17 cellular contexts compared by ENCODE assay signal in genomic region chr11:85874265-85874664, GRCh38. TPM values are rescaled to one million over a fixed set of nuclear protein-coding genes. Genes with fewer than 3 reads are reported as not detected.
DNase-seq lines count a peak whose midpoint lies in the region; ATAC-seq, FAIRE-seq and TF ChIP-seq lines count a peak whose summit lies in the region.
"Had no signal": no experiment of that assay in that cellular context is flagged by ENCODE, and none has a peak within 500 bp of the region (broad histone marks: within the 10 kb centered on the region; RNA-seq: fewer than 3 reads in every experiment).

No MANE protein-coding gene starts in this region.

- H3K27ac Mint-ChIP-seq in activated T-helper 17 cell treated with anti-CD3 and anti-CD28 coated beads, Interleukin-2, amount 50 U/mL, for 72 hours = no peak overlapping the region
- H3K27ac Mint-ChIP-seq: CD8-positive, alpha-beta T cell had no signal

- 79% methylated on average over 1 of the region's 1 CpG for WGBS in liver
- WGBS in HepG2 (ENCODE audit: low lambda C conversion rate) = 14% methylated on average over 1 of the region's 1 CpG

- no peaks in the 10 kb centered on the region for H3K36me3 ChIP-seq in liver (ENCODE audit: control insufficient read depth in 4 of 4, insufficient read depth in 3 of 4, low read depth in 1 of 4, low read length in 3 of 4)
- H3K36me3 ChIP-seq in HepG2 (replicated peaks in 1 of 2; ENCODE audit: control insufficient read depth in 1 of 2, insufficient read depth in 2 of 2, low read length in 2 of 2) = no peaks in the 10 kb centered on the region
- H3K36me3 ChIP-seq: MG63 had no signal

- no peak for FAIRE-seq in HepG2 (lab: Jason Lieb, UNC)
- FAIRE-seq: D721Med had no signal

- H3K79me2 ChIP-seq in HepG2 (ENCODE audit: insufficient read depth, low read length) = no peaks in the 10 kb centered on the region

- H3K9me3 ChIP-seq in liver (ENCODE audit: control insufficient read depth in 4 of 4, low read length in 3 of 4) = no peaks in the 10 kb centered on the region
- H3K9me3 ChIP-seq in HepG2 (ENCODE audit: low read length) = no peaks in the 10 kb centered on the region
- H3K9me3 ChIP-seq: MG63 had no signal

- H2AFZ ChIP-seq in HepG2 (ENCODE audit: low read length) = no peak overlapping the region

- TF ChIP-seq EP300 in HepG2 (IDR thresholded peaks at IDR 0.05; ENCODE audit: low read depth in 2 of 2, low read length in 2 of 2) = no peak
- no peak for TF ChIP-seq EP300 in HepG2 (CRISPR knock-in tag; IDR thresholded peaks at IDR 0.05; ENCODE audit: borderline replicate concordance)

- H3K27ac ChIP-seq in liver (ENCODE audit: low read depth in 1 of 2, low read length in 2 of 2) = no peak overlapping the region
- no peak overlapping the region for H3K27ac ChIP-seq in HepG2 (ENCODE audit: extremely low read length, insufficient read depth, low read length)
- no peak overlapping the region for H3K27ac ChIP-seq in dorsolateral prefrontal cortex
- H3K27ac ChIP-seq: KMS-11 had no signal

- no peak overlapping the region for H3K4me3 ChIP-seq in liver (ENCODE audit: low read depth in 1 of 3, low read length in 3 of 3)
- no peak overlapping the region for H3K4me3 ChIP-seq in HepG2 (replicated peaks in 1 of 3; ENCODE audit: insufficient read depth in 1 of 3, low read depth in 2 of 3, low read length in 3 of 3)
- no peak overlapping the region for H3K4me3 ChIP-seq in dorsolateral prefrontal cortex
- H3K4me3 ChIP-seq: MG63 had no signal

- no peak for TF ChIP-seq CTCF in liver (IDR thresholded peaks at IDR 0.05; ENCODE audit: low read depth, low read length, missing input control)
- no peak for TF ChIP-seq CTCF in HepG2 (CRISPR knock-in tag; IDR thresholded peaks at IDR 0.05)
- no peak for TF ChIP-seq CTCF in dorsolateral prefrontal cortex (IDR thresholded peaks at IDR 0.05 in 54 of 56, conservative IDR thresholded peaks at IDR 0.05 in 2 of 56; ENCODE audit: low read depth in 1 of 56, partially characterized antibody in 56 of 56)

- CTCF ChIA-PET in HepG2 (lab: Yijun Ruan, JAX; ENCODE audit: low intra/inter-chr PET ratio, low total read pairs) = no interaction called here

- H3K36me3 Mint-ChIP-seq in activated T-helper 17 cell treated with anti-CD3 and anti-CD28 coated beads, Interleukin-2, amount 50 U/mL, for 72 hours (ENCODE audit: low read depth) = no peaks in the 10 kb centered on the region
- H3K36me3 Mint-ChIP-seq: CD8-positive, alpha-beta T cell had no signal

- DNase-seq in HepG2 (ENCODE audit: low spot score) = no peak
- DNase-seq in LHCN-M2 (ENCODE audit: low read depth) = peak; percentile 25
- DNase-seq in iris pigment epithelial cell (ENCODE audit: low read depth) = peak; percentile 34
- DNase-seq in dorsolateral prefrontal cortex = no peak
- DNase-seq: CD8-positive, alpha-beta T cell; DND-41; H7; MG63; NCI-H1930; NCI-H510A treated with DMSO at 0.1 percent for 48 hours had no signal

- POLR2A ChIA-PET in HepG2 (lab: Yijun Ruan, JAX) = no interaction called here

- no peaks in the 10 kb centered on the region for H3K4me1 ChIP-seq in liver (ENCODE audit: control insufficient read depth in 4 of 4, insufficient read depth in 4 of 4, low read length in 3 of 4)
- H3K4me1 ChIP-seq in HepG2 (ENCODE audit: insufficient read depth, low read length) = peaks cover 12% of the 10 kb centered on the region

- no peaks in the 10 kb centered on the region for H3K9me3 Mint-ChIP-seq in activated T-helper 17 cell treated with anti-CD3 and anti-CD28 coated beads, Interleukin-2, amount 50 U/mL, for 72 hours
- H3K9me3 Mint-ChIP-seq: CD8-positive, alpha-beta T cell had no signal

- no peak overlapping the region for H3K4me2 ChIP-seq in HepG2 (ENCODE audit: low read depth, low read length)
- H3K4me2 ChIP-seq: KMS-11 had no signal

- H3K9ac ChIP-seq in liver (ENCODE audit: low read depth in 1 of 2, low read length in 2 of 2) (no peak overlapping the region), HepG2 (ENCODE audit: insufficient read depth, low read depth, low read length) (no peak overlapping the region)
- H3K9ac ChIP-seq: KMS-11 had no signal

- no TSS peak for BruUV-seq in HepG2 (replicated peaks; lab: Mats Ljungman, UMichigan)

- TF ChIP-seq RAD21 in liver (IDR thresholded peaks at IDR 0.05) (no peak), HepG2 (CRISPR knock-in tag; IDR thresholded peaks at IDR 0.05) (no peak)

- H3K4me1 Mint-ChIP-seq in activated T-helper 17 cell treated with anti-CD3 and anti-CD28 coated beads, Interleukin-2, amount 50 U/mL, for 72 hours = no peaks in the 10 kb centered on the region

- in situ Hi-C loops in HepG2 (cut with HindIII; ENCODE audit: extremely low pct_ligation_motif_present, low pct_unique_long_range_greater_than_20kb) = no loop called here

- ATAC-seq in HepG2 (no peak), GM21825 (IDR thresholded peaks at IDR 0.05; ENCODE audit: unreplicated experiment) (no peak)
- no peak for ATAC-seq in activated T-helper 17 cell treated with anti-CD3 and anti-CD28 coated beads, Interleukin-2, amount 50 U/mL, for 72 hours (replicated peaks)
- ATAC-seq: CD8-positive, alpha-beta T cell had no signal

- H3K27me3 Mint-ChIP-seq in activated T-helper 17 cell treated with anti-CD3 and anti-CD28 coated beads, Interleukin-2, amount 50 U/mL, for 72 hours = no peaks in the 10 kb centered on the region

- H3K4me3 Mint-ChIP-seq in activated T-helper 17 cell treated with anti-CD3 and anti-CD28 coated beads, Interleukin-2, amount 50 U/mL, for 72 hours = no peak overlapping the region
- H3K4me3 Mint-ChIP-seq: CD8-positive, alpha-beta T cell had no signal

- H3K27me3 ChIP-seq in liver (ENCODE audit: control insufficient read depth in 4 of 4, insufficient read depth in 4 of 4, low read length in 3 of 4) (no peaks in the 10 kb centered on the region), HepG2 (ENCODE audit: control insufficient read depth in 1 of 2, insufficient read depth in 2 of 2, low read length in 2 of 2) (no peaks in the 10 kb centered on the region; a peak in 1 of 5 replicates), dorsolateral prefrontal cortex (no peaks in the 10 kb centered on the region)
- H3K27me3 ChIP-seq: MG63 had no signal

- no peak for TF ChIP-seq POLR2A in HepG2 (IDR thresholded peaks at IDR 0.05; ENCODE audit: insufficient read depth in 1 of 2, low read depth in 2 of 2, low read length in 2 of 2)

- intact Hi-C loops in HepG2 (cut with micrococcal nuclease; ENCODE audit: unreplicated experiment) (no loop called here), dorsolateral prefrontal cortex (cut with DNase I) (no loop called here)

- H4K20me1 ChIP-seq in HepG2 (ENCODE audit: insufficient read depth, low read length) = no peaks in the 10 kb centered on the region

TF ChIP-seq in HepG2, 621 proteins besides CTCF, POLR2A, EP300 and RAD21 (continues in another document):
- TF ChIP-seq ZBTB7A (CRISPR knock-in tag; IDR thresholded peaks at IDR 0.05) (no peak), ZNF432 (CRISPR knock-in tag; IDR thresholded peaks at IDR 0.05; ENCODE audit: borderline replicate concordance) (no peak), FIP1L1 (IDR thresholded peaks at IDR 0.05; ENCODE audit: borderline replicate concordance, insufficient read depth, low read depth, low read length) (no peak), GABPB1 (CRISPR knock-in tag; IDR thresholded peaks at IDR 0.05) (no peak), ZNF883 (CRISPR knock-in tag; IDR thresholded peaks at IDR 0.05; ENCODE audit: not compliant biosample characterization) (no peak), PATZ1 (CRISPR knock-in tag; IDR thresholded peaks at IDR 0.05) (no peak), RFXANK (CRISPR knock-in tag; IDR thresholded peaks at IDR 0.05) (no peak)

RNA-seq across cellular contexts. Expression of gene CCDC83, which starts 19.1 kb away (rescaled TPM):
- not detected for total RNA-seq in liver
- not detected for polyA plus RNA-seq in liver
- not detected in 2 replicates for total RNA-seq in HepG2 (2016; rRNA removed; fragmentation: Illumina TruSeq; extraction: Trizol)
- not detected in 2 replicates for total RNA-seq in HepG2 (2016; cell fraction: cytosol; rRNA removed; fragmentation: Illumina TruSeq; extraction: Trizol; ENCODE audit: low read depth)
- not detected in 2 replicates for total RNA-seq in HepG2 (2016; cell fraction: insoluble cytoplasmic fraction; rRNA removed; fragmentation: Illumina TruSeq; extraction: Trizol)
- not detected in 2 replicates for total RNA-seq in HepG2 (2016; cell fraction: membrane; rRNA removed; fragmentation: Illumina TruSeq; extraction: Trizol)
- not detected in 2 replicates for total RNA-seq in HepG2 (2016; cell fraction: nucleus; rRNA removed; fragmentation: Illumina TruSeq; extraction: Trizol)
- polyA plus RNA-seq in HepG2 (2011; rRNA removed) = not detected in 2 replicates
- not detected in 2 replicates for polyA plus RNA-seq in HepG2 (2011; cell fraction: cytosol; rRNA removed)
- polyA plus RNA-seq in HepG2 (2011; cell fraction: nucleus; rRNA removed) = not detected in 2 replicates
- not detected in 2 replicates for polyA plus RNA-seq in HepG2 (2012)
- not detected in 2 replicates for polyA plus RNA-seq in HepG2 (2016; cell fraction: cytosol; fragmentation: Illumina TruSeq; extraction: Trizol; ENCODE audit: low read depth)
- polyA plus RNA-seq in HepG2 (2016; cell fraction: insoluble cytoplasmic fraction; fragmentation: Illumina TruSeq; extraction: Trizol; ENCODE audit: low read depth) = not detected in 2 replicates
- not detected in 2 replicates for polyA plus RNA-seq in HepG2 (2016; cell fraction: membrane; fragmentation: Illumina TruSeq; extraction: Trizol; ENCODE audit: low read depth)
- not detected in 2 replicates for polyA plus RNA-seq in HepG2 (2016; cell fraction: nucleus; fragmentation: Illumina TruSeq; extraction: Trizol; ENCODE audit: insufficient read depth, low read depth)
- not detected in 2 replicates for polyA minus RNA-seq in HepG2 (2011; rRNA and poly(A)+ RNA removed; ENCODE audit: low replicate concordance)
- not detected in 2 replicates for polyA minus RNA-seq in HepG2 (2011; cell fraction: cytosol; rRNA and poly(A)+ RNA removed)
- 0.25 TPM in 1 of 2 replicates, not detected in the other for polyA minus RNA-seq in HepG2 (2011; cell fraction: nucleus; rRNA and poly(A)+ RNA removed)
- 0.06 TPM in 1 of 2 replicates, not detected in the other for total RNA-seq in LHCN-M2 (2014; rRNA removed)
- not detected for polyA plus RNA-seq in LHCN-M2 (2012)
- not detected for total RNA-seq in activated T-helper 17 cell treated with anti-CD3 and anti-CD28 coated beads, Interleukin-2, amount 50 U/mL, for 72 hours
- 1 to 10 TPM in 1 of 120 experiments, under 1 TPM in 2, not detected in 117; 0.18 to 1.6 (median 0.24) TPM for total RNA-seq in dorsolateral prefrontal cortex
- total RNA-seq: CD8-positive, alpha-beta T cell; H7; OCI-LY7 had no signal
- polyA plus RNA-seq: BJ had no signal

Comparison
In these comparisons a context has a peak if more than half of its experiments do, and no peak if none do; other contexts are left out.
1. DNase-seq: peak in LHCN-M2 (single experiment) and iris pigment epithelial cell (single experiment); none in HepG2 (single experiment) and dorsolateral prefrontal cortex (0 of 10).